13 cellular contexts compared by ENCODE assay signal in the genomic region with DNA sequence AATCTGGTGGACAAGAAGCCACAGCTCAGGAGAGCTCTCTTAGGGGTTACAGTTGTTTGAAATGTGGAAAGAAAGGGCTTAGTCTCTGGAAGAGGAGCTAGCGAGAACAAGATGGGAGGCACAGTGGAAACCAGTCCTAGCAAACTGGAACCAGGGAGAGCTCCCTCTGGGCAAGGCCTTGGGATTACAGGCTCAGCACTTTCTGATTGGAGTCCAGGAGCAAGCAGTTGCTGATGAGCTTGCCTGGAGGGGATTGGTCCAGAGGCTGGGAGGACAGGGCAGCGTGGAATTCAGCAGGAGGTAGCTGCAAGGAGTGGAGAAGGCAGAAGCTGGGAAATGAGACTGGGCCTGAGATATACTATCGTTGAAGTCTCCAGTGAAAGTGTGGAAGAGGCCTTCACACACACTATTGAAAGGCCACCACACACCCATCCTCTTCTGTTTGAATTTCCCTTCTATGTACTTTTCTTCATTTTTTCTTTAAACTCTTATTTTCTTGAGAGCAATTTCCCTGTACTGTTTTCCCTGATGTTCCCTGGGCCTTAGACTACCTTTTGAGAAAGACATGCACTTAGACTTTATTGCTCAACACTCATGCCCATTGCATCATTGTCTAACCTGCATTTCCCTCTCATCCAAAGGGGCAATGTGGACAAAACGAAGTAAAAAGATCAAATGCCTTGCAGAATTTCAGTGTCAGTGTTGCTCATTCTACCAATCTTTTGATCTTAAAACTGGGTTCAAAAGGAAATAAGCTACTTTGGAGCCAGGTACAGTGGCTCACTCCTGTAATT. TPM values are rescaled to one million over a fixed set of nuclear protein-coding genes. Genes with fewer than 3 reads are reported as not detected.
DNase-seq lines count a peak whose midpoint lies in the region; ATAC-seq, FAIRE-seq and TF ChIP-seq lines count a peak whose summit lies in the region.
"Had no signal": no experiment of that assay in that cellular context is flagged by ENCODE, and none has a peak within 500 bp of the region (broad histone marks: within the 10 kb centered on the region; RNA-seq: fewer than 3 reads in every experiment).

No MANE protein-coding gene starts in this region.

- H4K20me1 ChIP-seq in HepG2 (ENCODE audit: insufficient read depth, low read length), result no peaks in the 10 kb centered on the region

- POLR2A ChIA-PET in BJ (lab: Charles Lee), result no interaction called here
- POLR2A ChIA-PET in HepG2 (lab: Yijun Ruan, JAX), result no interaction called here

- intact Hi-C loops in HepG2 (cut with micrococcal nuclease; ENCODE audit: unreplicated experiment), result no loop called here

- H3K27ac ChIP-seq in brain microvascular endothelial cell, result peak overlapping the region; percentile 63
- no peak overlapping the region for H3K27ac ChIP-seq in HepG2 (ENCODE audit: extremely low read length, insufficient read depth, low read length)

- H2AFZ ChIP-seq in HepG2 (ENCODE audit: low read length), result no peak overlapping the region

- H3K36me3 ChIP-seq in BJ (ENCODE audit: control insufficient read depth, insufficient read depth, low read length) (no peaks in the 10 kb centered on the region), brain microvascular endothelial cell (replicated peaks) (no peaks in the 10 kb centered on the region), HepG2 (replicated peaks in 1 of 2; ENCODE audit: control insufficient read depth in 1 of 2, insufficient read depth in 2 of 2, low read length in 2 of 2) (no peaks in the 10 kb centered on the region)

- H3K27me3 ChIP-seq in BJ (ENCODE audit: control insufficient read depth, insufficient read depth, low read length) (no peaks in the 10 kb centered on the region), brain microvascular endothelial cell (replicated peaks) (no peaks in the 10 kb centered on the region), HepG2 (ENCODE audit: control insufficient read depth in 1 of 2, insufficient read depth in 2 of 2, low read length in 2 of 2) (peaks cover 0 to 15% of the 10 kb centered on the region in 2 experiments; a peak in 2 of 5 replicates)

- no peak overlapping the region for H3K4me2 ChIP-seq in HepG2 (ENCODE audit: low read depth, low read length)

- H3K4me3 ChIP-seq in BJ (ENCODE audit: low read depth, low read length), result no peak overlapping the region
- H3K4me3 ChIP-seq in brain microvascular endothelial cell (ENCODE audit: low read depth, low read length), result no peak overlapping the region
- H3K4me3 ChIP-seq in HepG2 (replicated peaks in 1 of 3; ENCODE audit: insufficient read depth in 1 of 3, low read depth in 2 of 3, low read length in 3 of 3), result no peak overlapping the region

- H3K4me1 ChIP-seq in HepG2 (ENCODE audit: insufficient read depth, low read length), result no peaks in the 10 kb centered on the region

- TF ChIP-seq RAD21 in HepG2 (CRISPR knock-in tag; IDR thresholded peaks at IDR 0.05), result no peak

- in situ Hi-C loops in brain microvascular endothelial cell (cut with HindIII; ENCODE audit: low pct_ligation_motif_present, low sequenced_read_pairs) (no loop called here), HepG2 (cut with HindIII; ENCODE audit: extremely low pct_ligation_motif_present, low pct_unique_long_range_greater_than_20kb) (no loop called here)

- no peak for DNase-seq in BJ (ENCODE audit: low read depth)
- DNase-seq in HT-29 (ENCODE audit: low spot score), result peak; percentile 25
- peak; percentile 17 for DNase-seq in brain microvascular endothelial cell
- no peak for DNase-seq in HepG2 (ENCODE audit: low spot score)
- no peak for DNase-seq in GM10266 (ENCODE audit: extremely low spot score)
- no peak for DNase-seq in NCI-H2227 treated with DMSO at 0.1 percent for 48 hours (lab: John Stamatoyannopoulos, UW)
- DNase-seq in stimulated activated CD4-positive, alpha-beta T cell treated with anti-CD3 and anti-CD28 coated beads, Interleukin-12 subunit alpha, Interleukin-12 subunit beta, amount 100 ng/mL, for 4 hours, result no peak
- DNase-seq: activated CD8-positive, alpha-beta memory T cell treated with anti-CD3 and anti-CD28 coated beads, Interleukin-2, amount 50 U/mL, for 4 hours; CD8-positive, alpha-beta T cell; NCI-H2029 treated with DMSO at 0.1 percent for 48 hours; small intestine had no signal

- TF ChIP-seq CTCF in BJ (IDR thresholded peaks at IDR 0.05; ENCODE audit: insufficient read depth, low read depth, low read length) (peak; percentile 19; the same call in 1 of the 2 replicates), brain microvascular endothelial cell (IDR thresholded peaks at IDR 0.05; ENCODE audit: low read depth, low read length, missing control alignments) (peak; percentile 33), HepG2 (CRISPR knock-in tag; IDR thresholded peaks at IDR 0.05) (no peak; the same call in 1 of the 2 replicates), GM10266 (IDR thresholded peaks at IDR 0.05; ENCODE audit: control insufficient read depth, insufficient read depth, low read depth, missing control alignments) (no peak)

- H3K79me2 ChIP-seq in HepG2 (ENCODE audit: insufficient read depth, low read length), result no peaks in the 10 kb centered on the region

- no peak for TF ChIP-seq POLR2A in HepG2 (IDR thresholded peaks at IDR 0.05; ENCODE audit: insufficient read depth in 1 of 2, low read depth in 2 of 2, low read length in 2 of 2)

- CTCF ChIA-PET in BJ (lab: Yijun Ruan, JAX) (interaction anchor here (0.8 to 4.2 kb wide), 8 partner anchors 13 to 534 kb away, joined by 3 to 14 read pairs (median 5); no protein-coding TSS in a partner anchor), HepG2 (lab: Yijun Ruan, JAX; ENCODE audit: low intra/inter-chr PET ratio, low total read pairs) (no interaction called here)

- WGBS in HepG2 (ENCODE audit: low lambda C conversion rate), result 10% methylated on average over 4 of the region's 4 CpGs

- TF ChIP-seq EP300 in HepG2 (IDR thresholded peaks at IDR 0.05; ENCODE audit: low read depth in 2 of 2, low read length in 2 of 2), result no peak
- no peak for TF ChIP-seq EP300 in HepG2 (CRISPR knock-in tag; IDR thresholded peaks at IDR 0.05; ENCODE audit: borderline replicate concordance)

- ATAC-seq in HepG2 (peak; percentile 83), HG02623 (IDR thresholded peaks at IDR 0.05; ENCODE audit: unreplicated experiment) (no peak)
- ATAC-seq: activated naive CD4-positive, alpha-beta T cell treated with anti-CD3 and anti-CD28 coated beads, Interleukin-2, amount 50 U/mL, for 72 hours; CD8-positive, alpha-beta T cell had no signal

- no peaks in the 10 kb centered on the region for H3K9me3 ChIP-seq in HepG2 (ENCODE audit: low read length)

- BruUV-seq in HepG2 (replicated peaks; lab: Mats Ljungman, UMichigan), result no TSS peak

- FAIRE-seq in HepG2 (lab: Jason Lieb, UNC), result no peak
- FAIRE-seq: small intestine had no signal

- no peak overlapping the region for H3K9ac ChIP-seq in HepG2 (ENCODE audit: insufficient read depth, low read depth, low read length)

TF ChIP-seq in HepG2, 621 proteins besides CTCF, POLR2A, EP300 and RAD21 (continues in another document):
- TF ChIP-seq, protein P1, sequence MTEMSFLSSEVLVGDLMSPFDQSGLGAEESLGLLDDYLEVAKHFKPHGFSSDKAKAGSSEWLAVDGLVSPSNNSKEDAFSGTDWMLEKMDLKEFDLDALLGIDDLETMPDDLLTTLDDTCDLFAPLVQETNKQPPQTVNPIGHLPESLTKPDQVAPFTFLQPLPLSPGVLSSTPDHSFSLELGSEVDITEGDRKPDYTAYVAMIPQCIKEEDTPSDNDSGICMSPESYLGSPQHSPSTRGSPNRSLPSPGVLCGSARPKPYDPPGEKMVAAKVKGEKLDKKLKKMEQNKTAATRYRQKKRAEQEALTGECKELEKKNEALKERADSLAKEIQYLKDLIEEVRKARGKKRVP (CRISPR knock-in tag; IDR thresholded peaks at IDR 0.05), result peak in 1 of 2 experiments; percentile 95; a peak in 2 of 4 replicates
- TF ChIP-seq ZNF496 (CRISPR knock-in tag; IDR thresholded peaks at IDR 0.05; ENCODE audit: insufficient replicate concordance) (no peak), ZNF121 (CRISPR knock-in tag; IDR thresholded peaks at IDR 0.05) (no peak), ZFP36 (IDR thresholded peaks at IDR 0.05; ENCODE audit: borderline replicate concordance, low read depth, low read length, partially characterized antibody) (no peak), ZNF382 (CRISPR knock-in tag; IDR thresholded peaks at IDR 0.05; ENCODE audit: borderline replicate concordance) (no peak), HNRNPUL1 (IDR thresholded peaks at IDR 0.05; ENCODE audit: low read depth, low read length) (no peak), MBNL3 (CRISPR knock-in tag; conservative IDR thresholded peaks at IDR 0.05) (no peak), ZNF674 (CRISPR knock-in tag; IDR thresholded peaks at IDR 0.05; ENCODE audit: low read depth) (no peak), CAMTA2 (CRISPR knock-in tag; IDR thresholded peaks at IDR 0.05; ENCODE audit: borderline replicate concordance) (no peak), FOXA3 (CRISPR knock-in tag; IDR thresholded peaks at IDR 0.05) (no peak)

RNA-seq across cellular contexts. Expression of a gene that starts 57.8 kb away (rescaled TPM):
- 26.8 and 30.2 TPM in 2 replicates for polyA plus RNA-seq in BJ (2011; rRNA removed)
- polyA minus RNA-seq in BJ (2011; rRNA and poly(A)+ RNA removed), result 16.8 and 24.6 TPM in 2 replicates
- total RNA-seq in HT-29 (2014; rRNA removed; shearing (Covaris generic)), result 14.3 and 19.9 TPM in 2 replicates
- total RNA-seq in HepG2 (2016; rRNA removed; fragmentation: Illumina TruSeq; extraction: Trizol), result 13.8 and 22.0 TPM in 2 replicates
- total RNA-seq in HepG2 (2016; cell fraction: cytosol; rRNA removed; fragmentation: Illumina TruSeq; extraction: Trizol; ENCODE audit: low read depth), result 4.6 and 5.7 TPM in 2 replicates
- 14.5 and 21.5 TPM in 2 replicates for total RNA-seq in HepG2 (2016; cell fraction: insoluble cytoplasmic fraction; rRNA removed; fragmentation: Illumina TruSeq; extraction: Trizol)
- 6.3 TPM in 2 replicates for total RNA-seq in HepG2 (2016; cell fraction: membrane; rRNA removed; fragmentation: Illumina TruSeq; extraction: Trizol)
- 9.4 and 10.2 TPM in 2 replicates for total RNA-seq in HepG2 (2016; cell fraction: nucleus; rRNA removed; fragmentation: Illumina TruSeq; extraction: Trizol)
- polyA plus RNA-seq in HepG2 (2011; rRNA removed), result 9.8 and 10.0 TPM in 2 replicates
- 11.7 and 12.5 TPM in 2 replicates for polyA plus RNA-seq in HepG2 (2011; cell fraction: cytosol; rRNA removed)
- 3.7 and 6.6 TPM in 2 replicates for polyA plus RNA-seq in HepG2 (2011; cell fraction: nucleus; rRNA removed)
- polyA plus RNA-seq in HepG2 (2012), result 7.3 and 8.8 TPM in 2 replicates
- 4.1 and 4.3 TPM in 2 replicates for polyA plus RNA-seq in HepG2 (2016; cell fraction: cytosol; fragmentation: Illumina TruSeq; extraction: Trizol; ENCODE audit: low read depth)
- 19.0 and 21.3 TPM in 2 replicates for polyA plus RNA-seq in HepG2 (2016; cell fraction: insoluble cytoplasmic fraction; fragmentation: Illumina TruSeq; extraction: Trizol; ENCODE audit: low read depth)
- 5.6 and 6.6 TPM in 2 replicates for polyA plus RNA-seq in HepG2 (2016; cell fraction: membrane; fragmentation: Illumina TruSeq; extraction: Trizol; ENCODE audit: low read depth)
- 11.1 and 16.0 TPM in 2 replicates for polyA plus RNA-seq in HepG2 (2016; cell fraction: nucleus; fragmentation: Illumina TruSeq; extraction: Trizol; ENCODE audit: insufficient read depth, low read depth)
- polyA minus RNA-seq in HepG2 (2011; rRNA and poly(A)+ RNA removed; ENCODE audit: low replicate concordance), result 30.3 and 36.9 TPM in 2 replicates
- 7.6 and 8.4 TPM in 2 replicates for polyA minus RNA-seq in HepG2 (2011; cell fraction: cytosol; rRNA and poly(A)+ RNA removed)
- 4.7 and 8.1 TPM in 2 replicates for polyA minus RNA-seq in HepG2 (2011; cell fraction: nucleus; rRNA and poly(A)+ RNA removed)

Comparison
In these comparisons a context has a peak if more than half of its experiments do, and no peak if none do; other contexts are left out.
1. DNase-seq: peak in HT-29 (single experiment) and brain microvascular endothelial cell (single experiment); none in BJ (single experiment), HepG2 (single experiment), GM10266 (single experiment), NCI-H2227 treated with DMSO at 0.1 percent for 48 hours (single experiment) and stimulated activated CD4-positive, alpha-beta T cell treated with anti-CD3 and anti-CD28 coated beads, Interleukin-12 subunit alpha, Interleukin-12 subunit beta, amount 100 ng/mL, for 4 hours (single experiment).
2. CTCF ChIP-seq: peak in BJ (single experiment) and brain microvascular endothelial cell (single experiment); none in HepG2 (single experiment) and GM10266 (single experiment).